ENCODE assay signal across 14 cellular contexts in genomic region chr14:98189077-98189476, GRCh38.
A peak's percentile ranks its signal among the peaks of the same experiment; 100 is the strongest.
DNase-seq lines count a peak whose midpoint lies in the region; ATAC-seq, FAIRE-seq and TF ChIP-seq lines count a peak whose summit lies in the region.
"Had no signal": no experiment of that assay in that cellular context is flagged by ENCODE, and none has a peak within 500 bp of the region (broad histone marks: within the 10 kb centered on the region; RNA-seq: fewer than 3 reads in every experiment).

No MANE protein-coding gene starts in this region.

- no peaks in the 10 kb centered on the region for H3K27me3 Mint-ChIP-seq in stimulated activated naive CD8-positive, alpha-beta T cell treated with anti-CD3 and anti-CD28 coated beads, Interleukin-15, Interleukin-2, amounts not matched to agents 100 ng/mL and 50 ng/mL, for 24 hours
- H3K27me3 Mint-ChIP-seq: type B pancreatic cell had no signal

- peak overlapping the region; percentile 100 for H3K27ac Mint-ChIP-seq in stimulated activated naive CD8-positive, alpha-beta T cell treated with anti-CD3 and anti-CD28 coated beads, Interleukin-15, Interleukin-2, amounts not matched to agents 100 ng/mL and 50 ng/mL, for 24 hours
- H3K27ac Mint-ChIP-seq: mesothelial cell of epicardium, type B pancreatic cell had no signal

- no peak for TF ChIP-seq CTCF in bronchial epithelial cell (IDR thresholded peaks at IDR 0.05; ENCODE audit: insufficient read depth, low read length, severe bottlenecking)

- no peak for ATAC-seq in GM21381 (IDR thresholded peaks at IDR 0.05; ENCODE audit: unreplicated experiment)

- H3K36me3 ChIP-seq in bronchial epithelial cell (ENCODE audit: control insufficient read depth, insufficient read depth, low read length), result no peaks in the 10 kb centered on the region

- H3K4me1 Mint-ChIP-seq in stimulated activated naive CD8-positive, alpha-beta T cell treated with anti-CD3 and anti-CD28 coated beads, Interleukin-15, Interleukin-2, amounts not matched to agents 100 ng/mL and 50 ng/mL, for 24 hours (ENCODE audit: low read depth), result peaks cover 99% of the 10 kb centered on the region
- H3K4me1 Mint-ChIP-seq: mesothelial cell of epicardium had no signal

- no peaks in the 10 kb centered on the region for H3K27me3 ChIP-seq in bronchial epithelial cell (ENCODE audit: control insufficient read depth, insufficient read depth, low read length)

- H3K4me3 Mint-ChIP-seq in stimulated activated naive CD8-positive, alpha-beta T cell treated with anti-CD3 and anti-CD28 coated beads, Interleukin-15, Interleukin-2, amounts not matched to agents 100 ng/mL and 50 ng/mL, for 24 hours, result peak overlapping the region; percentile 81
- H3K4me3 Mint-ChIP-seq: mesothelial cell of epicardium, type B pancreatic cell had no signal

- peak; percentile 71 for DNase-seq in activated CD8-positive, alpha-beta memory T cell treated with anti-CD3 and anti-CD28 coated beads for 24 hours
- DNase-seq in activated CD8-positive, alpha-beta memory T cell treated with anti-CD3 and anti-CD28 coated beads, Interleukin-2, amount 50 U/mL, for 4 hours, result no peak
- DNase-seq in NCI-H510A treated with DMSO at 0.1 percent for 48 hours (lab: John Stamatoyannopoulos, UW) (peak; percentile 44), bronchial epithelial cell (ENCODE audit: low read depth) (peak; percentile 32), amniotic stem cell (lab: John Stamatoyannopoulos, UW) (no peak), urothelium cell line (ENCODE audit: low spot score) (no peak)
- DNase-seq: foreskin melanocyte, NCI-H446, RPMI8226 had no signal

- H3K9me3 Mint-ChIP-seq in stimulated activated naive CD8-positive, alpha-beta T cell treated with anti-CD3 and anti-CD28 coated beads, Interleukin-15, Interleukin-2, amounts not matched to agents 100 ng/mL and 50 ng/mL, for 24 hours, result peaks cover 8% of the 10 kb centered on the region
- H3K9me3 Mint-ChIP-seq: mesothelial cell of epicardium, type B pancreatic cell had no signal

- FAIRE-seq in bronchial epithelial cell (lab: Jason Lieb, UNC) (no peak), urothelium cell line (lab: Jason Lieb, UNC) (no peak)
- FAIRE-seq: HTR-8/SVneo had no signal

- no peak overlapping the region for H3K4me3 ChIP-seq in bronchial epithelial cell (ENCODE audit: low read depth, low read length)

- H3K36me3 Mint-ChIP-seq in stimulated activated naive CD8-positive, alpha-beta T cell treated with anti-CD3 and anti-CD28 coated beads, Interleukin-15, Interleukin-2, amounts not matched to agents 100 ng/mL and 50 ng/mL, for 24 hours (ENCODE audit: low read depth), result no peaks in the 10 kb centered on the region
- H3K36me3 Mint-ChIP-seq: mesothelial cell of epicardium, type B pancreatic cell had no signal

Comparison
In these comparisons a context has a peak if more than half of its experiments do, and no peak if none do; other contexts are left out.
1. DNase-seq: peak in activated CD8-positive, alpha-beta memory T cell treated with anti-CD3 and anti-CD28 coated beads for 24 hours (single experiment), NCI-H510A treated with DMSO at 0.1 percent for 48 hours (single experiment) and bronchial epithelial cell (single experiment); none in activated CD8-positive, alpha-beta memory T cell treated with anti-CD3 and anti-CD28 coated beads, Interleukin-2, amount 50 U/mL, for 4 hours (single experiment), amniotic stem cell (single experiment) and urothelium cell line (single experiment).